ENCODE assay signal across 9 cellular contexts in the genomic region with DNA sequence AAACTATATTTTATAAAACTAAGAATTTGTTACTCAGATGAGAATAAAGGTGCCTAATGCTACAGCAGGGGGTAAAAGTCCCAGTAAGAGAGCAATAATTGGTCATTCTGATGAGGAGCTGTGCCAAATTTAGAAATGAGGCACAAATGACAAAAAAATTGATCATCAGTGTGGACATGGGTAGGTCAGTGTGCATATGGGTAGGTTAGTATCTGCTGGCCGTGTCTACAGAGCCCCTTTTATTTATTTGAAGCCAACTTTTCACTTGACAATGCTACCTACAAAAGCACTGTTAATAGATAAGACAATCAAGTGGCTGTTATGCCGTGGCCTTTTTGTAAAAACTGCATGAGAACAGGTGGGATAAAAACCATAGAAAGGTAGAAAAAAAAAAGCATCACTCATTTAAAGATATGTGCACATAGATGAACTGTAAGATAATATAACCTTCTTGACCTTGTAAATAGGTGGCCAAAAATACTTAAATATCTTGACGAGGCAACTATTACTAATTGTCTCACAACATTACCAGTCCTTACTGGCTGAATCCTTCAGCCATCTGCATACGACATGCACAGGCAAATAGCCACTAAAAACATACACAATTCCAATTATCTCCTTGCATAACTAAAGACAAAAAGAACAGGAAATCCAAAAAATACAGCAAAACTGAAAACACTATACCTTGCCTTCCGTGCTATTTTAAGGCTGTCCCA.
DNase-seq lines count a peak whose midpoint lies in the region; ATAC-seq and TF ChIP-seq lines count a peak whose summit lies in the region.
"Had no signal": no experiment of that assay in that cellular context is flagged by ENCODE, and none has a peak within 500 bp of the region (broad histone marks: within the 10 kb centered on the region; RNA-seq: fewer than 3 reads in every experiment).

No MANE protein-coding gene starts in this region.

- H3K79me2 ChIP-seq in smooth muscle cell (ENCODE audit: low read depth) = peaks cover 64% of the 10 kb centered on the region

- H3K9ac ChIP-seq in smooth muscle cell (ENCODE audit: low read depth) = peak overlapping the region; percentile 71

- H3K4me1 ChIP-seq in smooth muscle cell (ENCODE audit: low read depth) = peaks cover 25% of the 10 kb centered on the region

- POLR2A ChIA-PET in GM10248 (lab: Yijun Ruan, JAX) = no interaction called here

- no peaks in the 10 kb centered on the region for H4K20me1 ChIP-seq in smooth muscle cell (ENCODE audit: low read depth)

- no peaks in the 10 kb centered on the region for H3K27me3 ChIP-seq in smooth muscle cell (ENCODE audit: low read depth)

- H3K9me3 ChIP-seq in T-helper 17 cell (ENCODE audit: control insufficient read depth, low read length, poor library complexity, severe bottlenecking) (no peaks in the 10 kb centered on the region), smooth muscle cell (replicated peaks; ENCODE audit: low read depth) (no peaks in the 10 kb centered on the region)

- H3K4me3 ChIP-seq in foreskin fibroblast (ENCODE audit: low read depth in 1 of 2, low read length in 2 of 2) = peak overlapping the region; percentile 70 to 76
- peak overlapping the region; percentile 83 for H3K4me3 ChIP-seq in smooth muscle cell

- H3K4me1 Mint-ChIP-seq in T-helper 2 cell treated with Interferon-gamma antibody and Interleukin-4, amounts not matched to agents 5 μg/mL and 100 μg/mL, for 36 hours (ENCODE audit: low read depth) = peaks cover 53% of the 10 kb centered on the region
- peaks cover 47% of the 10 kb centered on the region for H3K4me1 Mint-ChIP-seq in T-helper 17 cell

- peaks cover 46% of the 10 kb centered on the region for H3K36me3 Mint-ChIP-seq in T-helper 2 cell treated with Interferon-gamma antibody and Interleukin-4, amounts not matched to agents 5 μg/mL and 100 μg/mL, for 36 hours (ENCODE audit: low read depth)
- peaks cover 4% of the 10 kb centered on the region for H3K36me3 Mint-ChIP-seq in T-helper 17 cell (ENCODE audit: low read depth)

- peak overlapping the region; percentile 94 for H3K27ac ChIP-seq in smooth muscle cell (ENCODE audit: low read depth)

- no peak overlapping the region for H2AFZ ChIP-seq in smooth muscle cell (ENCODE audit: low read depth)

- CTCF ChIA-PET in GM10248 (lab: Yijun Ruan, JAX) = interaction anchor here (1.0 to 3.2 kb wide), 2 partner anchors 9 to 20 kb away, joined by 3 to 11 read pairs; no protein-coding TSS in a partner anchor

- H3K4me3 Mint-ChIP-seq in T-helper 2 cell treated with Interferon-gamma antibody and Interleukin-4, amounts not matched to agents 5 μg/mL and 100 μg/mL, for 36 hours = peak overlapping the region; percentile 84
- peak overlapping the region; percentile 96 for H3K4me3 Mint-ChIP-seq in T-helper 17 cell

- DNase-seq in T-helper 2 cell treated with Interferon-gamma antibody and Interleukin-4, amounts not matched to agents 5 μg/mL and 100 μg/mL, for 36 hours (ENCODE audit: low spot score) = no peak
- no peak for DNase-seq in T-helper 2 cell
- no peak for DNase-seq in T-helper 17 cell
- peak in 1 of 2 donors; percentile 42 for DNase-seq in foreskin fibroblast
- no peak for DNase-seq in smooth muscle cell (lab: John Stamatoyannopoulos, UW; ENCODE audit: unreplicated experiment)
- DNase-seq in GM10248 (ENCODE audit: extremely low spot score) = no peak
- DNase-seq: anterior cingulate cortex had no signal

- ATAC-seq in T-helper 17 cell (no peak), GM21576 (IDR thresholded peaks at IDR 0.05; ENCODE audit: unreplicated experiment) (no peak), HG03457 (IDR thresholded peaks at IDR 0.05; ENCODE audit: unreplicated experiment) (no peak)

- H3K36me3 ChIP-seq in smooth muscle cell (ENCODE audit: low read depth) = no peaks in the 10 kb centered on the region

- H3F3A ChIP-seq in smooth muscle cell (ENCODE audit: low read depth) = peaks cover 16% of the 10 kb centered on the region

- H3K27me3 Mint-ChIP-seq in T-helper 2 cell treated with Interferon-gamma antibody and Interleukin-4, amounts not matched to agents 5 μg/mL and 100 μg/mL, for 36 hours (ENCODE audit: low read depth) = no peaks in the 10 kb centered on the region
- H3K27me3 Mint-ChIP-seq in T-helper 17 cell = no peaks in the 10 kb centered on the region

- H3K9me3 Mint-ChIP-seq in T-helper 2 cell treated with Interferon-gamma antibody and Interleukin-4, amounts not matched to agents 5 μg/mL and 100 μg/mL, for 36 hours = no peaks in the 10 kb centered on the region

- WGBS in smooth muscle cell (ENCODE audit: low lambda C conversion rate) = 50% methylated on average over 5 of the region's 5 CpGs

- H3K27ac Mint-ChIP-seq in T-helper 2 cell treated with Interferon-gamma antibody and Interleukin-4, amounts not matched to agents 5 μg/mL and 100 μg/mL, for 36 hours = peak overlapping the region; percentile 98
- H3K27ac Mint-ChIP-seq in T-helper 17 cell = peak overlapping the region; percentile 95

- peak overlapping the region; percentile 84 for H3K4me2 ChIP-seq in smooth muscle cell

- no peak for TF ChIP-seq CTCF in foreskin fibroblast (IDR thresholded peaks at IDR 0.05; ENCODE audit: low read depth, low read length)
- no peak for TF ChIP-seq CTCF in smooth muscle cell (IDR thresholded peaks at IDR 0.05; ENCODE audit: borderline replicate concordance, insufficient read depth, poor library complexity, severe bottlenecking)
- no peak for TF ChIP-seq CTCF in GM10248 (IDR thresholded peaks at IDR 0.05; ENCODE audit: control extremely low read depth, extremely low read depth, low read depth, missing control alignments)
